10 cellular contexts compared by ENCODE assay signal in genomic region chr14:65211341-65211987, GRCh38.
DNase-seq lines count a peak whose midpoint lies in the region; ATAC-seq and TF ChIP-seq lines count a peak whose summit lies in the region.
"Had no signal": no experiment of that assay in that cellular context is flagged by ENCODE, and none has a peak within 500 bp of the region (broad histone marks: within the 10 kb centered on the region; RNA-seq: fewer than 3 reads in every experiment).

No MANE protein-coding gene starts in this region.

- no peak overlapping the region for H3K27ac ChIP-seq in esophagus muscularis mucosa (replicated peaks in 1 of 4)

- TF ChIP-seq POLR2A in NB4 (IDR thresholded peaks at IDR 0.05; ENCODE audit: extremely low read depth, insufficient read length) (no peak), esophagus muscularis mucosa (IDR thresholded peaks at IDR 0.05; ENCODE audit: low read depth) (no peak)

- peaks cover 56 to 74% (median 64%) of the 10 kb centered on the region in 3 donors for H3K4me1 Mint-ChIP-seq in naive B cell

- peak; percentile 59 for DNase-seq in Daoy (ENCODE audit: low read depth)
- peak; percentile 65 for DNase-seq in NB4 (ENCODE audit: low read depth)
- peak; percentile 42 for DNase-seq in astrocyte of the hippocampus (ENCODE audit: low read depth, low spot score)
- DNase-seq in naive B cell: no peak
- DNase-seq in GM19240 (ENCODE audit: insufficient read length, low spot score): no peak
- no peak for DNase-seq in NCI-H1930 (lab: John Stamatoyannopoulos, UW)
- DNase-seq in esophagus muscularis mucosa (ENCODE audit: extremely low spot score): no peak
- DNase-seq: NCI-H187 had no signal

- no peaks in the 10 kb centered on the region for H3K36me3 ChIP-seq in esophagus muscularis mucosa

- H3K9me3 Mint-ChIP-seq in naive B cell: no peaks in the 10 kb centered on the region

- TF ChIP-seq CTCF in NB4 (IDR thresholded peaks at IDR 0.05; ENCODE audit: low read depth, low read length) (no peak), esophagus muscularis mucosa (IDR thresholded peaks at IDR 0.05) (no peak)

- no peaks in the 10 kb centered on the region for H3K4me1 ChIP-seq in esophagus muscularis mucosa

- peak overlapping the region in 4 of 6 donors; percentile 9 to 92 (median 68) for H3K27ac Mint-ChIP-seq in naive B cell

- no peak for ATAC-seq in naive B cell (ENCODE audit: low read depth in 2 of 2)
- no peak for ATAC-seq in GM19023 (IDR thresholded peaks at IDR 0.05; ENCODE audit: unreplicated experiment)
- ATAC-seq: left lobe of liver had no signal

- no peaks in the 10 kb centered on the region for H3K27me3 Mint-ChIP-seq in naive B cell

- H3K4me3 ChIP-seq in NB4 (ENCODE audit: low read depth, low read length) (peak overlapping the region; percentile 59), esophagus muscularis mucosa (no peak overlapping the region)

- H3K9me3 ChIP-seq in esophagus muscularis mucosa: no peaks in the 10 kb centered on the region

- 66% methylated on average over 3 of the region's 3 CpGs for WGBS in esophagus muscularis mucosa

- intact Hi-C loops in esophagus muscularis mucosa (cut with DNase I): no loop called here

- H3K36me3 Mint-ChIP-seq in naive B cell: no peaks in the 10 kb centered on the region

- no peaks in the 10 kb centered on the region for H3K27me3 ChIP-seq in esophagus muscularis mucosa

- peak overlapping the region in 3 of 8 donors; percentile 7 to 41 (median 12) for H3K4me3 Mint-ChIP-seq in naive B cell

- TF ChIP-seq EP300 in esophagus muscularis mucosa (IDR thresholded peaks at IDR 0.05): no peak

Comparison
In these comparisons a context has a peak if more than half of its experiments do, and no peak if none do; other contexts are left out.
1. DNase-seq: peak in Daoy (single experiment), NB4 (single experiment) and astrocyte of the hippocampus (single experiment); none in naive B cell (single experiment), GM19240 (single experiment), NCI-H1930 (0 of 2) and esophagus muscularis mucosa (single experiment).